ENCODE assay signal across 11 cellular contexts in the genomic region with DNA sequence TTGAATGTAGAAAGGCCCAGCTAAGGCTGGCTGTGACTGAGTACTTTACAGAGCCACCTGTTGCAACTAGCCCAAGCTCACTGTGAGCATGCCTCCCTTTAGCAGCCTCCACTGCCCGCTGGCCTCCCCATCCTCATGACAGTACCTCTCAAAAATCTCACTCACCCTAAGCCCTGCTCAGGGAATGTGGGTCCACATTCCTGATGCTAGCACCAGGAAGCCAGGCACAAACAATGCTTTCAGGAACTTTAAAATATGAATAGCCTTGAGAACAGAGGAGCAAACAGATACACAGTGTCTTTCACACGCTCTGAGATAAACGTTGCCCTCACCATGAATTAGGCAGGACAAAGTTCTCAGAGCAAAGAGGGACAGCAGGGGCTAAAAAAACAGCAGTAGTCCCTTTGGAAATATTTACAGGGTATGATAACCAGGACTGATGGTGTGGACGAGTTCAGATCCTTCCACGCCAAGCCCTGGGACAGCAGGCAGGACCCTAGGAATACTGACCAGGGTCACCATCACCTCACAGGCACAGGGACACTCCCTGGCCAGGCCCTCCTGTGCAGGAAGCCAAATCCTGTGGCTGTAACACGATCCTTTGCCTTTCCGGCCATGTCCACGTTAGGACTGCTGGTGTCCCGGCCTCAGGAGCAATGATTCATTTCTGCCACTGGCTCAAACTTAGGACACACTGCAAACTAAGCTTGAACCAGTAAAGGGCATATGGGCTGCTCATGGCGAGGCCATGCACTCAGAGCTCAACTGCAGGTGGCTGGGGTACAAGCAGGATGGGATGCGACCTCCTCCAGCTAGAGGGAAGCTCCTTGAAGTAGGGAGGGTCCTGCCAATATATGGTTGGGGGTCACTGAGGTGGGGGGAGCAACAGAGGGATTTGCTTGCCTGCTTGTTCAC. TPM values are rescaled to one million over a fixed set of nuclear protein-coding genes. Genes with fewer than 3 reads are reported as not detected.
DNase-seq lines count a peak whose midpoint lies in the region; ATAC-seq, FAIRE-seq and TF ChIP-seq lines count a peak whose summit lies in the region.
"Had no signal": no experiment of that assay in that cellular context is flagged by ENCODE, and none has a peak within 500 bp of the region (broad histone marks: within the 10 kb centered on the region; RNA-seq: fewer than 3 reads in every experiment).

No MANE protein-coding gene starts in this region.

- H2AFZ ChIP-seq in fibroblast of lung (ENCODE audit: low read length) (no peak overlapping the region), osteoblast (ENCODE audit: low read length) (no peak overlapping the region)

- H3K4me1 ChIP-seq in fibroblast of lung (ENCODE audit: control insufficient read depth, extremely low read depth, insufficient read depth, low read length), result no peaks in the 10 kb centered on the region
- H3K4me1 ChIP-seq in osteoblast (ENCODE audit: insufficient read depth, low read length), result peaks cover 2% of the 10 kb centered on the region

- H3K9ac ChIP-seq in fibroblast of lung (ENCODE audit: insufficient read depth, low read length), result no peak overlapping the region

- H3K27me3 ChIP-seq in fibroblast of lung (ENCODE audit: control insufficient read depth, insufficient read depth, low read length) (peaks cover 6% of the 10 kb centered on the region), osteoblast (ENCODE audit: insufficient read depth, low read length) (peaks cover 6% of the 10 kb centered on the region)

- ATAC-seq in GM19452 (IDR thresholded peaks at IDR 0.05; ENCODE audit: unreplicated experiment), result no peak

- FAIRE-seq in H54 (lab: Jason Lieb, UNC), result no peak
- FAIRE-seq: endometrium, G401.6 had no signal

- no peak for TF ChIP-seq POLR2A in H54 (IDR thresholded peaks at IDR 0.05; ENCODE audit: low read depth, low read length)

- H3K4me3 ChIP-seq in fibroblast of lung (replicated peaks in 1 of 4; ENCODE audit: control extremely low read depth in 1 of 4, insufficient read depth in 1 of 4, low read depth in 3 of 4, low read length in 4 of 4) (no peak overlapping the region), osteoblast (ENCODE audit: insufficient read depth, low read length) (no peak overlapping the region)
- H3K4me3 ChIP-seq: lung had no signal

- no peak for TF ChIP-seq CTCF in fibroblast of lung (conservative IDR thresholded peaks at IDR 0.05 in 1 of 2, IDR thresholded peaks at IDR 0.05 in 1 of 2; ENCODE audit: low read depth in 1 of 2, low read length in 2 of 2)
- no peak for TF ChIP-seq CTCF in osteoblast (IDR thresholded peaks at IDR 0.05; ENCODE audit: extremely low read depth, low read depth, low read length)

- no peak overlapping the region for H3K27ac ChIP-seq in fibroblast of lung (ENCODE audit: insufficient read depth, low read length)
- no peak overlapping the region for H3K27ac ChIP-seq in osteoblast (ENCODE audit: low read depth, low read length)

- H3K79me2 ChIP-seq in fibroblast of lung (ENCODE audit: control insufficient read depth, insufficient read depth, low read length) (no peaks in the 10 kb centered on the region), osteoblast (ENCODE audit: insufficient read depth, low read length) (no peaks in the 10 kb centered on the region)

- H3K36me3 ChIP-seq in fibroblast of lung (ENCODE audit: control insufficient read depth, insufficient read depth, low read length), result no peaks in the 10 kb centered on the region
- no peaks in the 10 kb centered on the region for H3K36me3 ChIP-seq in osteoblast (ENCODE audit: insufficient read depth, low read length)

- no peak overlapping the region for H3K4me2 ChIP-seq in fibroblast of lung (ENCODE audit: extremely low read depth, insufficient read depth, low read length)
- H3K4me2 ChIP-seq in osteoblast (ENCODE audit: insufficient read depth, low read length), result no peak overlapping the region

- H3K9me3 ChIP-seq in fibroblast of lung (ENCODE audit: control insufficient read depth, insufficient read depth, low read depth, low read length) (no peaks in the 10 kb centered on the region), osteoblast (ENCODE audit: low read depth, low read length) (no peaks in the 10 kb centered on the region)

- DNase-seq in H54 (ENCODE audit: insufficient read length, low spot score) (peak; percentile 68), RKO (ENCODE audit: low spot score) (peak; percentile 26), fibroblast of lung (ENCODE audit: low read depth in 2 of 2) (peak; percentile 8 to 51), osteoblast (ENCODE audit: insufficient read length, low spot score, missing footprints) (peak; percentile 78), cortex of kidney (lab: John Stamatoyannopoulos, UW) (no peak), NCI-H1930 (lab: John Stamatoyannopoulos, UW) (no peak)
- no peak for DNase-seq in effector CD8-positive, alpha-beta T cell (lab: John Stamatoyannopoulos, UW)

- no peaks in the 10 kb centered on the region for H4K20me1 ChIP-seq in fibroblast of lung (ENCODE audit: control insufficient read depth, extremely low read depth, insufficient read depth, low read length)
- no peaks in the 10 kb centered on the region for H4K20me1 ChIP-seq in osteoblast (ENCODE audit: insufficient read depth, low read length)

RNA-seq across cellular contexts. Expression of a gene that starts 9.6 kb away (rescaled TPM):
- total RNA-seq in fibroblast of lung (0.26 and 0.33 TPM in 2 replicates), osteoblast (not detected in 2 replicates)
- 0.02 and 0.08 TPM in 2 replicates for polyA plus RNA-seq in fibroblast of lung
- polyA plus RNA-seq in fibroblast of lung (2012), result not detected in 2 replicates
- polyA minus RNA-seq in fibroblast of lung (ENCODE audit: low replicate concordance), result not detected in 2 replicates

RNA-seq across cellular contexts. Expression of a gene that starts 56.4 kb away (rescaled TPM):
- total RNA-seq in fibroblast of lung (under 0.01 TPM in 1 of 2 replicates, not detected in the other), osteoblast (not detected in 2 replicates)
- polyA plus RNA-seq in fibroblast of lung, result not detected in 2 replicates
- not detected in 2 replicates for polyA plus RNA-seq in fibroblast of lung (2012)
- polyA minus RNA-seq in fibroblast of lung (ENCODE audit: low replicate concordance), result not detected in 2 replicates
- total RNA-seq: lung had no signal

RNA-seq across cellular contexts. Expression of a gene that starts 58.6 kb away (rescaled TPM):
- total RNA-seq in fibroblast of lung (not detected in 2 replicates), osteoblast (not detected in 2 replicates)
- not detected in 2 replicates for polyA plus RNA-seq in fibroblast of lung
- not detected in 2 replicates for polyA plus RNA-seq in fibroblast of lung (2012)
- polyA minus RNA-seq in fibroblast of lung (ENCODE audit: low replicate concordance), result not detected in 2 replicates
- total RNA-seq: lung had no signal
- polyA plus RNA-seq: lung had no signal

Comparison
In these comparisons a context has a peak if more than half of its experiments do, and no peak if none do; other contexts are left out.
1. DNase-seq: peak in H54 (single experiment), RKO (single experiment), fibroblast of lung (2 of 2) and osteoblast (single experiment); none in cortex of kidney (single experiment), NCI-H1930 (0 of 2) and effector CD8-positive, alpha-beta T cell (single experiment).